Comparison of ENCODE assay signal across 19 cellular contexts in genomic region chr17:14458724-14459123, GRCh38.
DNase-seq lines count a peak whose midpoint lies in the region; ATAC-seq and TF ChIP-seq lines count a peak whose summit lies in the region.
"Had no signal": no experiment of that assay in that cellular context is flagged by ENCODE, and none has a peak within 500 bp of the region (broad histone marks: within the 10 kb centered on the region; RNA-seq: fewer than 3 reads in every experiment).

No MANE protein-coding gene starts in this region.

- H3K9me3 Mint-ChIP-seq in endodermal cell = peaks cover 16% of the 10 kb centered on the region
- H3K9me3 Mint-ChIP-seq: CD4-positive, alpha-beta memory T cell had no signal

- TF ChIP-seq POLR2A in ovary (IDR thresholded peaks at IDR 0.05) = no peak

- H3K4me1 Mint-ChIP-seq in endodermal cell (peaks cover 32% of the 10 kb centered on the region), T-helper 17 cell (peaks cover 5% of the 10 kb centered on the region)

- peaks cover 81% of the 10 kb centered on the region for H3K4me1 ChIP-seq in BLaER1
- H3K4me1 ChIP-seq in endodermal cell (ENCODE audit: control insufficient read depth, insufficient read depth, low read length) = no peaks in the 10 kb centered on the region
- no peaks in the 10 kb centered on the region for H3K4me1 ChIP-seq in ovary (ENCODE audit: insufficient read depth)
- H3K4me1 ChIP-seq: Caco-2, SJCRH30 had no signal

- DNase-seq in Jurkat, Clone E6-1 (ENCODE audit: low read depth, low spot score) = peak; percentile 98
- DNase-seq in NCI-H69 (lab: John Stamatoyannopoulos, UW) (peak; percentile 35), endodermal cell (no peak), ovary (no peak), T-helper 17 cell (no peak)
- DNase-seq: C1 segment of cervical spinal cord; Caco-2; CD4-positive, alpha-beta memory T cell; GF-D8; MG63; NCI-H2029; NCI-H446; NCI-H524 treated with DMSO at 0.1 percent for 48 hours; PC-3; SJCRH30; T-helper 2 cell had no signal

- intact Hi-C loops in ovary (cut with DNase I) = no loop called here

- TF ChIP-seq EP300 in ovary (IDR thresholded peaks at IDR 0.05) = no peak

- H3K27ac ChIP-seq in BLaER1 = peak overlapping the region; percentile 79
- H3K27ac ChIP-seq in endodermal cell (ENCODE audit: low read depth, low read length) = no peak overlapping the region
- H3K27ac ChIP-seq in ovary = no peak overlapping the region
- H3K27ac ChIP-seq: SJCRH30 had no signal

- ATAC-seq in GM18498 (IDR thresholded peaks at IDR 0.05; ENCODE audit: unreplicated experiment) (no peak), T-helper 17 cell (no peak)
- ATAC-seq: PC-3, SK-N-SH treated with all-trans-retinoic acid at 6 μM for 48 hours had no signal

- H3K9me3 ChIP-seq in BLaER1 (peaks cover 34% of the 10 kb centered on the region), endodermal cell (ENCODE audit: control insufficient read depth, low read length) (peaks cover 39% of the 10 kb centered on the region), ovary (no peaks in the 10 kb centered on the region), T-helper 17 cell (ENCODE audit: control insufficient read depth, low read length, poor library complexity, severe bottlenecking) (no peaks in the 10 kb centered on the region)
- H3K9me3 ChIP-seq: Caco-2, MG63, SJCRH30 had no signal

- peaks cover 4% of the 10 kb centered on the region for H3K36me3 Mint-ChIP-seq in endodermal cell (ENCODE audit: low read depth)
- no peaks in the 10 kb centered on the region for H3K36me3 Mint-ChIP-seq in T-helper 17 cell (ENCODE audit: low read depth)

- H3K27me3 Mint-ChIP-seq in endodermal cell (ENCODE audit: insufficient read depth) (peaks cover 6% of the 10 kb centered on the region), T-helper 17 cell (peaks cover 6% of the 10 kb centered on the region)

- no peaks in the 10 kb centered on the region for H4K20me1 ChIP-seq in BLaER1

- H3K4me2 ChIP-seq in BLaER1 = peak overlapping the region; percentile 67

- WGBS in endodermal cell (ENCODE audit: insufficient coverage in 1 of 2, insufficient read length in 1 of 2), 2 experiments = 60 to 89% methylated on average over 1 to 3 of the region's 3 CpGs
- 67 to 73% (median 67%) methylated on average over 3 of the region's 3 CpGs for WGBS in ovary, 3 donors

- H3K4me3 ChIP-seq in BLaER1 (no peak overlapping the region), endodermal cell (ENCODE audit: low read length) (peak overlapping the region; percentile 18), ovary (no peak overlapping the region)
- no peak overlapping the region for H3K4me3 ChIP-seq in Jurkat, Clone E6-1 (ENCODE audit: low read length)
- H3K4me3 ChIP-seq: MG63, SJCRH30 had no signal

- TF ChIP-seq CTCF in endodermal cell (conservative IDR thresholded peaks at IDR 0.05) (no peak), ovary (IDR thresholded peaks at IDR 0.05) (no peak)

- peak overlapping the region; percentile 5; the same call in 1 of the 2 replicates for H3K9ac ChIP-seq in BLaER1
- no peak overlapping the region for H3K9ac ChIP-seq in endodermal cell (ENCODE audit: extremely low read depth, low read length, poor library complexity, severe bottlenecking)

- H3K27ac Mint-ChIP-seq in endodermal cell (no peak overlapping the region), T-helper 17 cell (no peak overlapping the region)

- H3K36me3 ChIP-seq in BLaER1 (no peaks in the 10 kb centered on the region), endodermal cell (ENCODE audit: control insufficient read depth, insufficient read depth, low read length) (no peaks in the 10 kb centered on the region), ovary (no peaks in the 10 kb centered on the region)
- H3K36me3 ChIP-seq: MG63, SJCRH30 had no signal

- H3K27me3 ChIP-seq in BLaER1 (no peaks in the 10 kb centered on the region), endodermal cell (ENCODE audit: control insufficient read depth, insufficient read depth, low read length, poor library complexity, severe bottlenecking) (no peaks in the 10 kb centered on the region), ovary (no peaks in the 10 kb centered on the region)
- H3K27me3 ChIP-seq: MG63, SJCRH30 had no signal

- no peak overlapping the region for H3K4me3 Mint-ChIP-seq in endodermal cell
- H3K4me3 Mint-ChIP-seq in T-helper 17 cell = no peak overlapping the region
- H3K4me3 Mint-ChIP-seq: CD4-positive, alpha-beta memory T cell had no signal

Comparison
In these comparisons a context has a peak if more than half of its experiments do, and no peak if none do; other contexts are left out.
1. DNase-seq: peak in Jurkat, Clone E6-1 (single experiment) and NCI-H69 (single experiment); none in endodermal cell (single experiment), ovary (0 of 5) and T-helper 17 cell (0 of 3).